ENCODE assay signal across 13 cellular contexts in genomic region chr20:11271319-11271718, GRCh38.
DNase-seq lines count a peak whose midpoint lies in the region; ATAC-seq, FAIRE-seq and TF ChIP-seq lines count a peak whose summit lies in the region.
"Had no signal": no experiment of that assay in that cellular context is flagged by ENCODE, and none has a peak within 500 bp of the region (broad histone marks: within the 10 kb centered on the region; RNA-seq: fewer than 3 reads in every experiment).

No MANE protein-coding gene starts in this region.

- peak in 1 of 2 experiments; percentile 68; a peak in 1 of 3 replicates for TF ChIP-seq EP300 in H1 (IDR thresholded peaks at IDR 0.05; ENCODE audit: borderline replicate concordance in 1 of 2, low read depth in 2 of 2, low read length in 2 of 2)

- H2BK120ac ChIP-seq in H1 (replicated peaks; ENCODE audit: low read depth, low read length), result no peak overlapping the region

- H3K27me3 ChIP-seq in H1 (replicated peaks in 1 of 4; ENCODE audit: control insufficient read depth in 3 of 4, extremely low read depth in 1 of 4, insufficient read depth in 3 of 4, low read length in 3 of 4), result no peaks in the 10 kb centered on the region

- CTCF ChIA-PET in H1 (lab: Charles Lee; ENCODE audit: partially characterized antibody), result interaction anchor here (0.8 to 2.4 kb wide), 7 partner anchors 10 to 797 kb away, joined by 3 to 5 read pairs (median 4); no protein-coding TSS in a partner anchor
- CTCF ChIA-PET in RWPE1 (lab: Yijun Ruan, JAX), result interaction anchor here (0.5 to 0.9 kb wide), 3 partner anchors 275 to 600 kb away, joined by 3 to 4 read pairs (median 3); no protein-coding TSS in a partner anchor

- H3K4me3 ChIP-seq in H1 (ENCODE audit: extremely low read depth in 1 of 4, insufficient read depth in 2 of 4, low read depth in 3 of 4, low read length in 4 of 4), result no peak overlapping the region

- no peak overlapping the region for H3K14ac ChIP-seq in H1 (ENCODE audit: insufficient read length)

- no peaks in the 10 kb centered on the region for H3K9me3 Mint-ChIP-seq in progenitor cell of endocrine pancreas (ENCODE audit: low read depth)

- POLR2A ChIA-PET in H1 (lab: Charles Lee; ENCODE audit: partially characterized antibody) (interaction anchor here (0.9 kb wide), 1 partner anchor 273 kb away, joined by 3 read pairs; no protein-coding TSS in a partner anchor), RWPE1 (lab: Yijun Ruan, JAX; ENCODE audit: low non-redundant PET) (no interaction called here)

- H3K18ac ChIP-seq in H1 (ENCODE audit: extremely low read depth, low read length), result no peak overlapping the region

- no peak overlapping the region for H4K91ac ChIP-seq in H1 (replicated peaks; ENCODE audit: insufficient read length, low read length)

- no peak overlapping the region for H3K4ac ChIP-seq in H1 (replicated peaks; ENCODE audit: insufficient read length, low read depth, low read length)

- no peak overlapping the region for H2BK20ac ChIP-seq in H1 (ENCODE audit: low read length)

- H3K56ac ChIP-seq in H1 (replicated peaks; ENCODE audit: insufficient read length, low read depth, low read length), result no peak overlapping the region

- H4K20me1 ChIP-seq in H1 (replicated peaks in 1 of 2; ENCODE audit: control insufficient read depth in 1 of 2, insufficient read depth in 2 of 2, low read length in 2 of 2), result no peaks in the 10 kb centered on the region

- H3K4me2 ChIP-seq in H1 (ENCODE audit: insufficient read depth in 1 of 2, low read depth in 2 of 2, low read length in 2 of 2), result no peak overlapping the region; a peak in 1 of 4 replicates

- H3K23ac ChIP-seq in H1 (ENCODE audit: insufficient read length), result no peak overlapping the region

- WGBS in H1 (ENCODE audit: extremely low coverage in 1 of 2, insufficient coverage in 1 of 2, insufficient read length in 1 of 2, insufficient replicate concordance in 2 of 2, low coverage in 1 of 2, low lambda C conversion rate in 2 of 2, missing lambda C conversion rate in 1 of 2), 2 experiments, result 36% methylated on average over 6 of the region's 6 CpGs; no CpG with 5 or more reads in 1 of the 2 experiments

- H3K4me1 Mint-ChIP-seq in progenitor cell of endocrine pancreas (ENCODE audit: low read depth), result peaks cover 62% of the 10 kb centered on the region
- H3K4me1 Mint-ChIP-seq: CD4-positive, alpha-beta memory T cell had no signal

- peak; percentile 50 to 54 for TF ChIP-seq RAD21 in H1 (IDR thresholded peaks at IDR 0.05 in 1 of 2, conservative IDR thresholded peaks at IDR 0.05 in 1 of 2; ENCODE audit: low read depth in 2 of 2, low read length in 2 of 2)

- H3K79me2 ChIP-seq in H1 (ENCODE audit: control insufficient read depth in 1 of 2, insufficient read depth in 2 of 2, low read length in 2 of 2), result no peaks in the 10 kb centered on the region

- no peak for TF ChIP-seq POLR2A in H1 (IDR thresholded peaks at IDR 0.05; ENCODE audit: control extremely low read depth in 1 of 2, low read depth in 2 of 2, low read length in 2 of 2)

- H3K23me2 ChIP-seq in H1 (ENCODE audit: low read depth, low read length), result no peaks in the 10 kb centered on the region

- no peaks in the 10 kb centered on the region for H3K79me1 ChIP-seq in H1 (ENCODE audit: low read depth, low read length)

- H4K5ac ChIP-seq in H1 (ENCODE audit: insufficient read length, low read depth, low read length), result no peak overlapping the region

- H3K9ac ChIP-seq in H1 (replicated peaks in 1 of 4; ENCODE audit: extremely low read depth in 1 of 4, low read depth in 3 of 4, low read length in 3 of 4), result no peak overlapping the region

- H2BK5ac ChIP-seq in H1 (ENCODE audit: low read depth, low read length), result no peak overlapping the region

- peaks cover 3 to 15% (median 10%) of the 10 kb centered on the region in 4 experiments for H3K4me1 ChIP-seq in H1 (replicated peaks in 1 of 4; ENCODE audit: control insufficient read depth in 3 of 4, insufficient read depth in 4 of 4, low read length in 3 of 4)

- 0 out of 2 replicates have a peak overlapping the region, but pooled peaks have one; percentile 64 for H2BK12ac ChIP-seq in H1 (ENCODE audit: low read depth, low read length)

- no peak overlapping the region for H4K8ac ChIP-seq in H1 (ENCODE audit: extremely low read depth, insufficient read depth, low read length)

- H3K27me3 Mint-ChIP-seq in progenitor cell of endocrine pancreas, result no peaks in the 10 kb centered on the region
- H3K27me3 Mint-ChIP-seq: CD4-positive, alpha-beta memory T cell had no signal

- DNase-seq in GM13977 (ENCODE audit: low spot score), result no peak
- DNase-seq in NCI-H524 treated with DMSO at 0.1 percent for 48 hours (lab: John Stamatoyannopoulos, UW), result peak; percentile 88
- peak; percentile 23 to 66 for DNase-seq in H1 (ENCODE audit: low read depth in 1 of 2, low spot score in 2 of 2)
- no peak for DNase-seq in progenitor cell of endocrine pancreas (ENCODE audit: low spot score, unreplicated experiment)
- no peak for DNase-seq in RWPE1 (ENCODE audit: low spot score)
- DNase-seq: activated effector memory CD4-positive, alpha-beta T cell treated with Interleukin-2 at 50 U/mL for 16 hours; CD4-positive, alpha-beta memory T cell; erythroblast; NCI-H1436 treated with DMSO at 0.1 percent for 48 hours; T-helper 17 cell had no signal

- FAIRE-seq in H1 (lab: Jason Lieb, UNC), result no peak
- FAIRE-seq: GM12891 had no signal

- no peaks in the 10 kb centered on the region for H3K36me3 Mint-ChIP-seq in progenitor cell of endocrine pancreas (ENCODE audit: insufficient read depth)
- H3K36me3 Mint-ChIP-seq: CD4-positive, alpha-beta memory T cell had no signal

- no peaks in the 10 kb centered on the region for H3K9me3 ChIP-seq in H1 (ENCODE audit: insufficient read depth in 2 of 2, low read depth in 1 of 2, low read length in 1 of 2)

- H3K27ac Mint-ChIP-seq in progenitor cell of endocrine pancreas, result no peak overlapping the region
- H3K27ac Mint-ChIP-seq: CD4-positive, alpha-beta memory T cell; T-helper 17 cell had no signal

- H3K4me3 Mint-ChIP-seq in progenitor cell of endocrine pancreas (ENCODE audit: low read depth), result no peak overlapping the region
- H3K4me3 Mint-ChIP-seq: CD4-positive, alpha-beta memory T cell; T-helper 17 cell had no signal

- H2AK5ac ChIP-seq in H1 (ENCODE audit: low read depth, low read length), result no peak overlapping the region

- H3K27ac ChIP-seq in H1 (ENCODE audit: low read depth, low read length), result no peak overlapping the region
- no peak overlapping the region for H3K27ac ChIP-seq in RWPE1

- no peaks in the 10 kb centered on the region for H3K36me3 ChIP-seq in H1 (ENCODE audit: control insufficient read depth in 2 of 4, insufficient read depth in 4 of 4, low read length in 3 of 4)

- in situ Hi-C loops in GM13977 (cut with MboI; ENCODE audit: low pct_unique_long_range_greater_than_20kb, low sequenced_read_pairs, unreplicated experiment), result no loop called here

- no peak overlapping the region for H2AFZ ChIP-seq in H1 (ENCODE audit: low read length)

- no peak for ATAC-seq in HG02623 (IDR thresholded peaks at IDR 0.05; ENCODE audit: unreplicated experiment)
- ATAC-seq in HG02798 (IDR thresholded peaks at IDR 0.05; ENCODE audit: poor library complexity, unreplicated experiment), result no peak
- ATAC-seq: T-helper 17 cell had no signal

- H2BK15ac ChIP-seq in H1 (ENCODE audit: low read length), result no peak overlapping the region

- TF ChIP-seq CTCF in GM13977 (IDR thresholded peaks at IDR 0.05; ENCODE audit: extremely low read depth, insufficient read depth, missing control alignments) (peak; percentile 27), H1 (IDR thresholded peaks at IDR 0.05; ENCODE audit: control extremely low read depth in 1 of 3, insufficient read depth in 1 of 3, low read depth in 1 of 3, low read length in 3 of 3) (peak; percentile 32 to 45 (median 41)), progenitor cell of endocrine pancreas (IDR thresholded peaks at IDR 0.05; ENCODE audit: unreplicated experiment) (peak; percentile 53), RWPE1 (conservative IDR thresholded peaks at IDR 0.05; ENCODE audit: low read depth) (no peak)

TF ChIP-seq in H1, 55 proteins besides CTCF, POLR2A, EP300 and RAD21:
- TF ChIP-seq, protein P1, sequence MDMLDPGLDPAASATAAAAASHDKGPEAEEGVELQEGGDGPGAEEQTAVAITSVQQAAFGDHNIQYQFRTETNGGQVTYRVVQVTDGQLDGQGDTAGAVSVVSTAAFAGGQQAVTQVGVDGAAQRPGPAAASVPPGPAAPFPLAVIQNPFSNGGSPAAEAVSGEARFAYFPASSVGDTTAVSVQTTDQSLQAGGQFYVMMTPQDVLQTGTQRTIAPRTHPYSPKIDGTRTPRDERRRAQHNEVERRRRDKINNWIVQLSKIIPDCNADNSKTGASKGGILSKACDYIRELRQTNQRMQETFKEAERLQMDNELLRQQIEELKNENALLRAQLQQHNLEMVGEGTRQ (IDR thresholded peaks at IDR 0.05; ENCODE audit: low read length), result 0 out of 2 replicates have a peak, but pooled peaks have one; percentile 35
- peak; percentile 75 for TF ChIP-seq TEAD4 (IDR thresholded peaks at IDR 0.05; ENCODE audit: low read depth, low read length)
- TF ChIP-seq TAF1 (IDR thresholded peaks at IDR 0.05; ENCODE audit: low read depth, low read length), result no peak
- peak; percentile 94 for TF ChIP-seq TCF12 (IDR thresholded peaks at IDR 0.05; ENCODE audit: low read depth, low read length)
- 0 out of 2 replicates have a peak, but pooled peaks have one; percentile 37 for TF ChIP-seq MAX (IDR thresholded peaks at IDR 0.05)
- TF ChIP-seq YY1 (IDR thresholded peaks at IDR 0.05; ENCODE audit: low read depth, low read length), result 0 out of 2 replicates have a peak, but pooled peaks have one; percentile 35
- TF ChIP-seq SRF (IDR thresholded peaks at IDR 0.05; ENCODE audit: low read depth, low read length), result no peak
- peak; percentile 19 for TF ChIP-seq TAF7 (optimal IDR thresholded peaks at IDR 0.05; ENCODE audit: borderline replicate concordance, low read depth, low read length)

Comparison
In these comparisons a context has a peak if more than half of its experiments do, and no peak if none do; other contexts are left out.
1. DNase-seq: peak in NCI-H524 treated with DMSO at 0.1 percent for 48 hours (single experiment) and H1 (2 of 2); none in GM13977 (single experiment), progenitor cell of endocrine pancreas (single experiment) and RWPE1 (single experiment).